ENCODE assay signal across 18 cellular contexts in genomic region chr1:177228721-177229088, GRCh38. TPM values are rescaled to one million over a fixed set of nuclear protein-coding genes. Genes with fewer than 3 reads are reported as not detected.
DNase-seq lines count a peak whose midpoint lies in the region; ATAC-seq, FAIRE-seq and TF ChIP-seq lines count a peak whose summit lies in the region.
"Had no signal": no experiment of that assay in that cellular context is flagged by ENCODE, and none has a peak within 500 bp of the region (broad histone marks: within the 10 kb centered on the region; RNA-seq: fewer than 3 reads in every experiment).

No MANE protein-coding gene starts in this region.

- H3K9me2 ChIP-seq in SK-N-SH, result no peaks in the 10 kb centered on the region

- H4K20me1 ChIP-seq in SK-N-SH (ENCODE audit: insufficient read depth), result no peaks in the 10 kb centered on the region

- H3K27me3 ChIP-seq in RWPE2 (ENCODE audit: insufficient read depth, poor library complexity, severe bottlenecking) (no peaks in the 10 kb centered on the region), sigmoid colon (no peaks in the 10 kb centered on the region), spleen (replicated peaks in 1 of 7) (no peaks in the 10 kb centered on the region), SK-N-SH (ENCODE audit: insufficient read depth) (no peaks in the 10 kb centered on the region)
- H3K27me3 ChIP-seq: ovary, tibial nerve had no signal

- intact Hi-C loops in sigmoid colon (cut with DNase I) (no loop called here), spleen (cut with DNase I; ENCODE audit: low total_unique reads) (no loop called here)

- no peak overlapping the region for H2AFZ ChIP-seq in SK-N-SH (ENCODE audit: low read depth)

- no peaks in the 10 kb centered on the region for H3F3A ChIP-seq in SK-N-SH (replicated peaks; ENCODE audit: insufficient read depth)

- WGBS in sigmoid colon, 2 donors, result 81% methylated on average over 4 of the region's 4 CpGs
- 79 to 86% (median 81%) methylated on average over 4 of the region's 4 CpGs for WGBS in spleen, 5 donors
- 14% methylated on average over 3 of the region's 4 CpGs for WGBS in SK-N-SH (ENCODE audit: low lambda C conversion rate)

- H3K9me3 ChIP-seq in RWPE2 (ENCODE audit: severe bottlenecking) (no peaks in the 10 kb centered on the region), sigmoid colon (no peaks in the 10 kb centered on the region), spleen (no peaks in the 10 kb centered on the region), SK-N-SH (no peaks in the 10 kb centered on the region)
- H3K9me3 ChIP-seq: ovary, tibial nerve had no signal

- no peaks in the 10 kb centered on the region for H3K79me2 ChIP-seq in SK-N-SH (ENCODE audit: insufficient read depth)

- TF ChIP-seq CTCF in RWPE2 (IDR thresholded peaks at IDR 0.05; ENCODE audit: poor library complexity, severe bottlenecking) (no peak), sigmoid colon (IDR thresholded peaks at IDR 0.05) (no peak), spleen (IDR thresholded peaks at IDR 0.05 in 8 of 11, conservative IDR thresholded peaks at IDR 0.05 in 3 of 11) (no peak), SK-N-SH (IDR thresholded peaks at IDR 0.05) (no peak)

- CTCF ChIA-PET in SK-N-SH (lab: Yijun Ruan, JAX), result no interaction called here

- DNase-seq in DMS53 (lab: John Stamatoyannopoulos, UW) (peak; percentile 37), DMS53 treated with DMSO at 0.1 percent for 48 hours (lab: John Stamatoyannopoulos, UW; ENCODE audit: unreplicated experiment) (no peak), RWPE2 (ENCODE audit: low spot score) (no peak), fibroblast of peridontal ligament (ENCODE audit: extremely low read depth) (peak; percentile 11), urothelium cell line (ENCODE audit: low spot score) (peak; percentile 30), sigmoid colon (no peak), spleen (no peak), SK-N-SH (no peak)
- DNase-seq: 8988T; activated CD4-positive, alpha-beta T cell treated with anti-CD3 and anti-CD28 coated beads, Interleukin-2, amount 50 U/mL, for 4 hours; activated naive CD4-positive, alpha-beta T cell treated with anti-CD3 and anti-CD28 coated beads, Interleukin-2, amount 50 U/mL, for 16 hours; activated T-cell treated with anti-CD3 and anti-CD28 coated beads, Interleukin-2, amount 50 U/mL, for 1 hour; CD8-positive, alpha-beta T cell; hypothalamus; NCI-H2029; ovary; stimulated activated naive CD4-positive, alpha-beta T cell had no signal

- H3K4me1 ChIP-seq in RWPE2 (ENCODE audit: insufficient read depth, poor library complexity, severe bottlenecking) (no peaks in the 10 kb centered on the region), sigmoid colon (no peaks in the 10 kb centered on the region), spleen (peaks cover 0 to 3% (median 0%) of the 10 kb centered on the region in 6 donors), SK-N-SH (ENCODE audit: control insufficient read depth in 1 of 2, insufficient read depth in 2 of 2, low read depth in 1 of 2, low read length in 1 of 2) (peaks cover 0 to 14% of the 10 kb centered on the region in 2 experiments; a peak in 1 of 4 replicates)

- FAIRE-seq in urothelium cell line (lab: Jason Lieb, UNC), result no peak

- H3K4me2 ChIP-seq in SK-N-SH, result no peak overlapping the region

- H3K36me3 ChIP-seq in RWPE2 (ENCODE audit: low read depth), result no peaks in the 10 kb centered on the region
- H3K36me3 ChIP-seq in sigmoid colon, result no peaks in the 10 kb centered on the region
- no peaks in the 10 kb centered on the region for H3K36me3 ChIP-seq in spleen
- peaks cover 0 to 3% of the 10 kb centered on the region in 2 experiments for H3K36me3 ChIP-seq in SK-N-SH (replicated peaks in 1 of 2; ENCODE audit: control insufficient read depth in 1 of 2, insufficient read depth in 2 of 2, low read length in 1 of 2)
- H3K36me3 ChIP-seq: ovary, tibial nerve had no signal

- no peak for TF ChIP-seq POLR2A in sigmoid colon (IDR thresholded peaks at IDR 0.05)
- no peak for TF ChIP-seq POLR2A in spleen (IDR thresholded peaks at IDR 0.05)

- no peak overlapping the region for H3K27ac ChIP-seq in RWPE2 (ENCODE audit: poor library complexity, severe bottlenecking)
- no peak overlapping the region for H3K27ac ChIP-seq in sigmoid colon
- H3K27ac ChIP-seq in spleen, result no peak overlapping the region
- no peak overlapping the region for H3K27ac ChIP-seq in SK-N-SH (ENCODE audit: low read depth in 2 of 2, low read length in 1 of 2)
- H3K27ac ChIP-seq: ovary, tibial nerve had no signal

- no peak overlapping the region for H3K9ac ChIP-seq in SK-N-SH

- TF ChIP-seq RAD21 in SK-N-SH (IDR thresholded peaks at IDR 0.05; ENCODE audit: low read length), result no peak

- peak; percentile 83 for ATAC-seq in RWPE2 (ENCODE audit: low read depth)
- ATAC-seq: CD8-positive, alpha-beta T cell had no signal

- POLR2A ChIA-PET in SK-N-SH (lab: Yijun Ruan, JAX), result no interaction called here

- TF ChIP-seq EP300 in sigmoid colon (IDR thresholded peaks at IDR 0.05) (no peak), SK-N-SH (IDR thresholded peaks at IDR 0.05; ENCODE audit: borderline replicate concordance in 1 of 2, low read depth in 1 of 2, low read length in 1 of 2) (no peak)

- H3K4me3 ChIP-seq in RWPE2 (ENCODE audit: severe bottlenecking) (no peak overlapping the region), sigmoid colon (no peak overlapping the region), spleen (no peak overlapping the region), SK-N-SH (ENCODE audit: low read depth in 2 of 2, low read length in 1 of 2) (no peak overlapping the region)
- H3K4me3 ChIP-seq: ovary, tibial nerve had no signal

TF ChIP-seq in SK-N-SH, 30 proteins besides CTCF, POLR2A, EP300 and RAD21:
- TF ChIP-seq RCOR1 (IDR thresholded peaks at IDR 0.05; ENCODE audit: low read length), result no peak
- TF ChIP-seq PBX3 (IDR thresholded peaks at IDR 0.05), result no peak
- no peak for TF ChIP-seq FOSL2 (IDR thresholded peaks at IDR 0.05; ENCODE audit: borderline replicate concordance, low read depth)
- TF ChIP-seq ZBTB33 (IDR thresholded peaks at IDR 0.05; ENCODE audit: borderline replicate concordance, low read depth), result no peak
- no peak for TF ChIP-seq NRF1 (IDR thresholded peaks at IDR 0.05; ENCODE audit: low read depth, low read length)
- TF ChIP-seq FOXM1 (IDR thresholded peaks at IDR 0.05; ENCODE audit: low read depth), result no peak
TF ChIP-seq in SK-N-SH: peak in this region for 0.

RNA-seq across cellular contexts. Expression of gene BRINP2, which starts 57.9 kb away (rescaled TPM):
- total RNA-seq in sigmoid colon, result 1 to 10 TPM in 1 of 4 donors, under 1 TPM in 1, not detected in 2; 0.14 to 1.4 TPM
- under 1 TPM in 1 of 3 donors, not detected in 2; 0.09 TPM for polyA plus RNA-seq in sigmoid colon
- total RNA-seq in spleen, result 1 to 10 TPM in 3 of 7 donors, under 1 TPM in 4; 0.33 to 1.5 (median 0.95) TPM
- polyA plus RNA-seq in spleen, result 1 to 10 TPM in 1 of 3 donors, under 1 TPM in 2; 0.39 to 1.5 (median 0.54) TPM
- 0.12 and 0.62 TPM in 2 replicates for polyA plus RNA-seq in SK-N-SH (2012; rRNA removed)
- 0.26 and 0.51 TPM in 2 replicates for polyA plus RNA-seq in SK-N-SH (2012; cell fraction: cytosol; rRNA removed)
- 0.50 and 0.55 TPM in 2 replicates for polyA plus RNA-seq in SK-N-SH (2012; cell fraction: nucleus; rRNA removed)
- total RNA-seq: CD8-positive, alpha-beta T cell; tibial nerve had no signal

Comparison
In these comparisons a context has a peak if more than half of its experiments do, and no peak if none do; other contexts are left out.
1. DNase-seq: peak in DMS53 (single experiment), fibroblast of peridontal ligament (single experiment) and urothelium cell line (single experiment); none in DMS53 treated with DMSO at 0.1 percent for 48 hours (single experiment), RWPE2 (single experiment), sigmoid colon (single experiment), spleen (single experiment) and SK-N-SH (single experiment).